ENCODE assay signal across 27 cellular contexts in the genomic region with DNA sequence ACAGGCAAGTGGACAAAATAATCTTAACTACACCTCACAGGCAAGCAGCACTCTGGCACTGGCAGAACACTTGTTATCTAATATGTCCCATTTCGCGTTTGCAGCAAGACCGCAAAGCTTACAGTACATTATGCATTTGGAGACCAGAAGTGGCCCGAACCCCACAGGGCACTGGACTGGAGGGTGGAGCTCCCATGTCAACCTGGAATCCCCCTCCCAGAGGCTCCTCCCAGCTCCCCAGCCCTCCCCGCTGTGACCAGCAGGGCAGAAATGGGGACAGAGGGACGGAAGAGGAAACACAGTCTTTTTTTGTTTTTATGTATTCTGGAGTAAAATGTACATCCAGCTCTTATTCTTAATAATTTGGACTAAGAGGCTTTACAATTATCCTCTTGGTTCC.
"Had no signal": no experiment of that assay in that cellular context is flagged by ENCODE, and none has a peak within 500 bp of the region (broad histone marks: within the 10 kb centered on the region; RNA-seq: fewer than 3 reads in every experiment).

No MANE protein-coding gene starts in this region.

- H3K36me3 Mint-ChIP-seq: mesothelial cell of epicardium; naive thymus-derived CD4-positive, alpha-beta T cell; natural killer cell treated with Interleukin-12 subunit alpha and Interleukin-12 subunit beta and Interleukin-15 and Interleukin-18, amount 100 ng/mL, for 72 hours; stimulated activated effector memory CD8-positive, alpha-beta T cell treated with anti-CD3 and anti-CD28 coated beads, Interleukin-12 subunit alpha, Interleukin-12 subunit beta, amount 100 ng/mL, for 72 hours had no signal

- H3K4me1 Mint-ChIP-seq: naive thymus-derived CD4-positive, alpha-beta T cell; stimulated activated effector memory CD8-positive, alpha-beta T cell treated with anti-CD3 and anti-CD28 coated beads, Interleukin-12 subunit alpha, Interleukin-12 subunit beta, amount 100 ng/mL, for 72 hours had no signal

- H3K4me3 ChIP-seq: hepatocyte, left lung, lower lobe of right lung, mucosa of descending colon, pancreas, prostate gland, skin epidermis, suprapubic skin, thoracic aorta, tibial artery, uterus had no signal

- H3K27ac ChIP-seq: hepatocyte, left lung, lower lobe of right lung, pancreas, prostate gland, skin epidermis, suprapubic skin, uterus had no signal

- H3K27me3 Mint-ChIP-seq: stimulated activated naive CD8-positive, alpha-beta T cell treated with anti-CD3 and anti-CD28 coated beads, Interleukin-15, Interleukin-2, amounts not matched to agents 100 ng/mL and 50 ng/mL, for 24 hours had no signal

- DNase-seq: kidney glomerular epithelial cell; left cardiac atrium; left lung; lower lobe of right lung; mammary epithelial cell; mesendoderm; mucosa of descending colon; naive thymus-derived CD4-positive, alpha-beta T cell; pancreas; retina; right cardiac atrium; stimulated activated CD4-positive, alpha-beta T cell treated with anti-CD3 and anti-CD28 coated beads, Interleukin-4, amount 100 ng/mL, for 24 hours; stimulated activated naive CD4-positive, alpha-beta T cell; trophoblast cell had no signal

- ATAC-seq: left lung; lower lobe of right lung; mucosa of descending colon; naive thymus-derived CD4-positive, alpha-beta T cell; natural killer cell treated with Interleukin-12 subunit alpha and Interleukin-12 subunit beta and Interleukin-15 and Interleukin-18, amount 100 ng/mL, for 72 hours; pancreas; right cardiac atrium; sciatic nerve; stimulated activated effector memory CD8-positive, alpha-beta T cell treated with anti-CD3 and anti-CD28 coated beads, Interleukin-12 subunit alpha, Interleukin-12 subunit beta, amount 100 ng/mL, for 72 hours had no signal

- H3K27ac Mint-ChIP-seq: mesothelial cell of epicardium; naive thymus-derived CD4-positive, alpha-beta T cell; natural killer cell treated with Interleukin-12 subunit alpha and Interleukin-12 subunit beta and Interleukin-15 and Interleukin-18, amount 100 ng/mL, for 72 hours; stimulated activated effector memory CD8-positive, alpha-beta T cell treated with anti-CD3 and anti-CD28 coated beads, Interleukin-12 subunit alpha, Interleukin-12 subunit beta, amount 100 ng/mL, for 72 hours; stimulated activated naive CD8-positive, alpha-beta T cell treated with anti-CD3 and anti-CD28 coated beads, Interleukin-15, Interleukin-2, amounts not matched to agents 100 ng/mL and 50 ng/mL, for 24 hours had no signal

- H3K27me3 ChIP-seq: hepatocyte, pancreas, tibial artery, uterus had no signal

- H3K36me3 ChIP-seq: left lung, lower lobe of right lung, pancreas, prostate gland, suprapubic skin, thoracic aorta, tibial artery, uterus had no signal

- H3K9me3 ChIP-seq: lower lobe of right lung, mucosa of descending colon, pancreas, prostate gland, suprapubic skin, thoracic aorta, tibial artery, uterus had no signal

- H3K4me3 Mint-ChIP-seq: mesothelial cell of epicardium; naive thymus-derived CD4-positive, alpha-beta T cell; natural killer cell treated with Interleukin-12 subunit alpha and Interleukin-12 subunit beta and Interleukin-15 and Interleukin-18, amount 100 ng/mL, for 72 hours; neural crest cell; stimulated activated effector memory CD8-positive, alpha-beta T cell treated with anti-CD3 and anti-CD28 coated beads, Interleukin-12 subunit alpha, Interleukin-12 subunit beta, amount 100 ng/mL, for 72 hours; stimulated activated naive CD8-positive, alpha-beta T cell treated with anti-CD3 and anti-CD28 coated beads, Interleukin-15, Interleukin-2, amounts not matched to agents 100 ng/mL and 50 ng/mL, for 24 hours had no signal

- H3K9me3 Mint-ChIP-seq: mesothelial cell of epicardium; natural killer cell treated with Interleukin-12 subunit alpha and Interleukin-12 subunit beta and Interleukin-15 and Interleukin-18, amount 100 ng/mL, for 72 hours; neural crest cell; stimulated activated effector memory CD8-positive, alpha-beta T cell treated with anti-CD3 and anti-CD28 coated beads, Interleukin-12 subunit alpha, Interleukin-12 subunit beta, amount 100 ng/mL, for 72 hours; stimulated activated naive CD8-positive, alpha-beta T cell treated with anti-CD3 and anti-CD28 coated beads, Interleukin-15, Interleukin-2, amounts not matched to agents 100 ng/mL and 50 ng/mL, for 24 hours had no signal

- H3K4me1 ChIP-seq: left lung, lower lobe of right lung, pancreas, prostate gland, suprapubic skin had no signal
